Comparison of ENCODE assay signal across 11 cellular contexts in genomic region chr3:114213262-114213668, GRCh38. TPM values are rescaled to one million over a fixed set of nuclear protein-coding genes. Genes with fewer than 3 reads are reported as not detected.
A peak's percentile ranks its signal among the peaks of the same experiment; 100 is the strongest.
DNase-seq lines count a peak whose midpoint lies in the region; ATAC-seq and TF ChIP-seq lines count a peak whose summit lies in the region.
"Had no signal": no experiment of that assay in that cellular context is flagged by ENCODE, and none has a peak within 500 bp of the region (broad histone marks: within the 10 kb centered on the region; RNA-seq: fewer than 3 reads in every experiment).

No MANE protein-coding gene starts in this region.

- WGBS in endodermal cell (ENCODE audit: insufficient coverage in 1 of 2, insufficient read length in 1 of 2), 2 experiments: 57 to 74% methylated on average over 1 to 5 of the region's 5 CpGs

- no peak overlapping the region for H3K27ac Mint-ChIP-seq in endodermal cell

- H3K4me3 ChIP-seq in endodermal cell (ENCODE audit: low read length): no peak overlapping the region
- H3K4me3 ChIP-seq: K562 had no signal

- no peaks in the 10 kb centered on the region for H3K36me3 Mint-ChIP-seq in endodermal cell (ENCODE audit: low read depth)

- no peaks in the 10 kb centered on the region for H3K36me3 ChIP-seq in endodermal cell (ENCODE audit: control insufficient read depth, insufficient read depth, low read length)

- no peak for TF ChIP-seq CTCF in endodermal cell (conservative IDR thresholded peaks at IDR 0.05)

- H3K27me3 Mint-ChIP-seq in endodermal cell (ENCODE audit: insufficient read depth): no peaks in the 10 kb centered on the region

- peaks cover 3% of the 10 kb centered on the region for H3K4me1 Mint-ChIP-seq in endodermal cell

- H3K9ac ChIP-seq in endodermal cell (ENCODE audit: extremely low read depth, low read length, poor library complexity, severe bottlenecking): no peak overlapping the region

- DNase-seq in AG20443 (ENCODE audit: low spot score) (peak; percentile 54), endodermal cell (peak; percentile 63), NCI-H82 treated with DMSO at 0.1 percent for 48 hours (lab: John Stamatoyannopoulos, UW; ENCODE audit: unreplicated experiment) (no peak), NCI-H1436 (lab: John Stamatoyannopoulos, UW) (no peak), DMS153 treated with DMSO at 0.1 percent for 48 hours (lab: John Stamatoyannopoulos, UW; ENCODE audit: unreplicated experiment) (no peak)

- H3K9me3 Mint-ChIP-seq in endodermal cell: no peaks in the 10 kb centered on the region

- H3K4me3 Mint-ChIP-seq in endodermal cell: no peak overlapping the region

- H3K9me3 ChIP-seq in endodermal cell (ENCODE audit: control insufficient read depth, low read length): no peaks in the 10 kb centered on the region

- H3K27me3 ChIP-seq in endodermal cell (ENCODE audit: control insufficient read depth, insufficient read depth, low read length, poor library complexity, severe bottlenecking): no peaks in the 10 kb centered on the region

- peaks cover 3% of the 10 kb centered on the region for H3K4me1 ChIP-seq in endodermal cell (ENCODE audit: control insufficient read depth, insufficient read depth, low read length)

- ATAC-seq in GM19397 (IDR thresholded peaks at IDR 0.05; ENCODE audit: unreplicated experiment): peak; percentile 12
- ATAC-seq in HG03432 (IDR thresholded peaks at IDR 0.05; ENCODE audit: unreplicated experiment): peak; percentile 14
- no peak for ATAC-seq in GM18520 (IDR thresholded peaks at IDR 0.05; ENCODE audit: unreplicated experiment)
- ATAC-seq: K562 had no signal

- no peak overlapping the region for H3K27ac ChIP-seq in endodermal cell (ENCODE audit: low read depth, low read length)

RNA-seq across cellular contexts. Expression of gene ZNF80, which starts 24.1 kb away (rescaled TPM):
- total RNA-seq in endodermal cell: not detected
- not detected for polyA plus RNA-seq in endodermal cell (2013, experiment 1 of 2)
- polyA plus RNA-seq in endodermal cell (2013, experiment 2 of 2): not detected
- total RNA-seq: urinary bladder had no signal

RNA-seq across cellular contexts. Expression of gene DRD3, which starts 34.4 kb away (rescaled TPM):
- total RNA-seq in endodermal cell: not detected
- not detected for polyA plus RNA-seq in endodermal cell (2013, experiment 1 of 2)
- not detected for polyA plus RNA-seq in endodermal cell (2013, experiment 2 of 2)
- total RNA-seq: K562, urinary bladder had no signal
- polyA plus RNA-seq: esophagus, K562, urinary bladder had no signal

Comparison
In these comparisons a context has a peak if more than half of its experiments do, and no peak if none do; other contexts are left out.
1. DNase-seq: peak in AG20443 (single experiment) and endodermal cell (single experiment); none in NCI-H82 treated with DMSO at 0.1 percent for 48 hours (single experiment), NCI-H1436 (single experiment) and DMS153 treated with DMSO at 0.1 percent for 48 hours (single experiment).